Comparison of ENCODE assay signal across 8 cellular contexts in the genomic region with DNA sequence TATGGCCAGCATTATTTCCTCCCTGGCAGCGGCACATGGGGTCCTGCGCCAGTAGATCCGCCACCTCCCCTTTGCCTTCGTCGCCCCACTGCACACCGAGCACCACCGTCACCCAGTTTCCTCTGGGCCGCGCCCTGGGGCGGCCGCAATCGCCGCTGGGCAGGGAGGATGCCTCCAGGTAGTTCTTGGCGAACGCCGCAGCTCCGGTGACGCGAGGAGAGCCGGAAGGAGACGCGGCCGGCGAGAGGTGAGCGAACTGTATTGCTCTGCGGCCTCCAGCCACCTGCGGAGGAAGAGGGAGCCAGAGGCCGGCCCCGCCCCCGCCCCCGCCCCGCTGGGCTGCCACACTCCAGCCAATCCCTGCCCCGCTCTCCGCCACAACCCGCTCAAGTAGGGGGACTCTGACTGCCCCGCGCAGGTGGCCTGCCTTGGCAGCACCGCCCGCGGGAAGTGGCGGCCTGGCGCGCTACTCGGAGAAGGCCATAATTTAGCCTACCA. TPM values are rescaled to one million over a fixed set of nuclear protein-coding genes. Genes with fewer than 3 reads are reported as not detected.
DNase-seq lines count a peak whose midpoint lies in the region; ATAC-seq and TF ChIP-seq lines count a peak whose summit lies in the region.

No MANE protein-coding gene starts in this region.

- H2BK120ac ChIP-seq in neuronal stem cell (ENCODE audit: low read depth, low read length): no peak overlapping the region

- TF ChIP-seq CTCF in uterus (IDR thresholded peaks at IDR 0.05): no peak

- WGBS in neuronal stem cell (ENCODE audit: extremely low coverage in 2 of 2, insufficient read length in 2 of 2, insufficient replicate concordance in 1 of 2), 2 donors: no CpG with 5 or more reads among the region's 44 CpGs

- intact Hi-C loops in CD4-positive, alpha-beta memory T cell (cut with micrococcal nuclease): loop anchor here (1.0 kb wide), 2 partner anchors 12 to 27 kb away; partner anchors contain the start of gene SLFN13
- intact Hi-C loops in uterus (cut with DNase I; ENCODE audit: low total_unique reads): no loop called here

- ATAC-seq in GM19452 (IDR thresholded peaks at IDR 0.05; ENCODE audit: unreplicated experiment) (peak; percentile 93), HG03571 (IDR thresholded peaks at IDR 0.05; ENCODE audit: unreplicated experiment) (peak; percentile 74)

- CTCF ChIA-PET in CD4-positive, alpha-beta memory T cell (lab: Charles Lee; ENCODE audit: partially characterized antibody): interaction anchor here (1.2 kb wide), 1 partner anchor 12 kb away, joined by 5 read pairs; the partner anchor contains the start of gene SLFN13

- peak overlapping the region; percentile 60 for H3K9ac ChIP-seq in neuronal stem cell (ENCODE audit: low read depth, low read length, poor library complexity)

- H2BK5ac ChIP-seq in neuronal stem cell (ENCODE audit: low read length): no peak overlapping the region

- peak overlapping the region in 1 of 2 donors; percentile 16 for H3K4me3 ChIP-seq in CD4-positive, alpha-beta memory T cell (ENCODE audit: low read length in 2 of 2)
- H3K4me3 ChIP-seq in neuronal stem cell (ENCODE audit: low read length in 2 of 2): peak overlapping the region in 1 of 2 donors; percentile 69
- H3K4me3 ChIP-seq in uterus: peak overlapping the region in 1 of 2 donors; percentile 14

- no peaks in the 10 kb centered on the region for H3K27me3 ChIP-seq in CD4-positive, alpha-beta memory T cell (ENCODE audit: insufficient read depth, low read length)
- H3K27me3 ChIP-seq in neuronal stem cell (ENCODE audit: control insufficient read depth in 3 of 3, insufficient read depth in 3 of 3, low read depth in 1 of 3, low read length in 3 of 3): peaks cover 4 to 53% (median 21%) of the 10 kb centered on the region in 3 experiments
- H3K27me3 ChIP-seq in uterus: peaks cover 0 to 11% of the 10 kb centered on the region in 2 donors

- H3K36me3 Mint-ChIP-seq in CD4-positive, alpha-beta memory T cell: peaks cover 8 to 17% of the 10 kb centered on the region in 2 donors

- no peak overlapping the region for H2BK12ac ChIP-seq in neuronal stem cell (ENCODE audit: low read length)

- no peaks in the 10 kb centered on the region for H3K79me1 ChIP-seq in neuronal stem cell (ENCODE audit: low read depth, low read length)

- peak overlapping the region; percentile 87 for H3K18ac ChIP-seq in neuronal stem cell (ENCODE audit: low read length)

- no peak overlapping the region for H4K8ac ChIP-seq in neuronal stem cell (ENCODE audit: low read depth, low read length)

- H3K4me1 Mint-ChIP-seq in CD4-positive, alpha-beta memory T cell: peaks cover 20 to 36% (median 28%) of the 10 kb centered on the region in 4 donors

- H2AK5ac ChIP-seq in neuronal stem cell (ENCODE audit: low read depth, low read length): no peak overlapping the region

- peak overlapping the region; percentile 77 to 95 (median 93) for H3K27ac Mint-ChIP-seq in CD4-positive, alpha-beta memory T cell

- peaks cover 15% of the 10 kb centered on the region for H3K4me1 ChIP-seq in CD4-positive, alpha-beta memory T cell (ENCODE audit: insufficient read depth, low read length)
- peaks cover 0 to 3% of the 10 kb centered on the region in 2 donors for H3K4me1 ChIP-seq in neuronal stem cell (ENCODE audit: control insufficient read depth in 2 of 2, insufficient read depth in 1 of 2, low read depth in 1 of 2, low read length in 2 of 2)
- no peaks in the 10 kb centered on the region for H3K4me1 ChIP-seq in uterus

- no peak overlapping the region for H4K91ac ChIP-seq in neuronal stem cell (ENCODE audit: low read depth, low read length, poor library complexity)

- TF ChIP-seq POLR2A in uterus (IDR thresholded peaks at IDR 0.05): no peak

- peak overlapping the region; percentile 59 for H2AFZ ChIP-seq in neuronal stem cell (ENCODE audit: low read length)

- POLR2A ChIA-PET in CD4-positive, alpha-beta memory T cell (lab: Charles Lee; ENCODE audit: partially characterized antibody): interaction anchor here (0.8 to 1.5 kb wide), 9 partner anchors 12 to 148 kb away, joined by 3 to 6 read pairs (median 4); partner anchors contain the start of genes SLFN11, SLFN12L and SLFN13

- peak overlapping the region; percentile 62 to 91 (median 81) for H3K4me3 Mint-ChIP-seq in CD4-positive, alpha-beta memory T cell

- peaks cover 0 to 20% (median 11%) of the 10 kb centered on the region in 8 donors for H3K9me3 Mint-ChIP-seq in CD4-positive, alpha-beta memory T cell

- no peaks in the 10 kb centered on the region for H3K9me3 ChIP-seq in CD4-positive, alpha-beta memory T cell (ENCODE audit: control insufficient read depth in 1 of 2, low read length in 2 of 2)
- H3K9me3 ChIP-seq in neuronal stem cell (replicated peaks in 1 of 2; ENCODE audit: control insufficient read depth in 2 of 2, insufficient read depth in 1 of 2, low read depth in 1 of 2, low read length in 2 of 2) (no peaks in the 10 kb centered on the region), uterus (no peaks in the 10 kb centered on the region)

- DNase-seq in CD4-positive, alpha-beta memory T cell: peak; percentile 69 to 81 (median 80)
- peak; percentile 13 to 26 for DNase-seq in activated CD4-positive, alpha-beta T cell treated with anti-CD3 and anti-CD28 coated beads for 24 hours (ENCODE audit: low read depth in 2 of 2)
- DNase-seq in effector CD8-positive, alpha-beta T cell (lab: John Stamatoyannopoulos, UW): peak; percentile 22
- DNase-seq in neuronal stem cell (ENCODE audit: low spot score): peak; percentile 50
- DNase-seq in uterus: peak; percentile 14 to 17
- DNase-seq in COR-L47 (lab: John Stamatoyannopoulos, UW): no peak

- H3K36me3 ChIP-seq in CD4-positive, alpha-beta memory T cell (ENCODE audit: insufficient read depth, low read length): no peaks in the 10 kb centered on the region
- no peaks in the 10 kb centered on the region for H3K36me3 ChIP-seq in neuronal stem cell (replicated peaks in 1 of 2; ENCODE audit: control insufficient read depth in 2 of 2, insufficient read depth in 2 of 2, low read length in 2 of 2)
- H3K36me3 ChIP-seq in uterus: no peaks in the 10 kb centered on the region

- no peak overlapping the region for H3K23ac ChIP-seq in neuronal stem cell (ENCODE audit: low read depth, low read length, poor library complexity)

- no peak overlapping the region for H2BK15ac ChIP-seq in neuronal stem cell (ENCODE audit: low read length)

- no peak overlapping the region for H3K4ac ChIP-seq in neuronal stem cell (ENCODE audit: low read length)

- H3K4me2 ChIP-seq in neuronal stem cell (ENCODE audit: insufficient read depth, low read length, poor library complexity, severe bottlenecking): peak overlapping the region; percentile 62

- H3K14ac ChIP-seq in neuronal stem cell (ENCODE audit: low read length): peak overlapping the region; percentile 21

- H3K27ac ChIP-seq in CD4-positive, alpha-beta memory T cell (ENCODE audit: low read depth, low read length): peak overlapping the region; percentile 24
- H3K27ac ChIP-seq in neuronal stem cell (replicated peaks; ENCODE audit: low read length) (no peak overlapping the region), uterus (no peak overlapping the region)

- H3K27me3 Mint-ChIP-seq in CD4-positive, alpha-beta memory T cell: no peaks in the 10 kb centered on the region

RNA-seq across cellular contexts. Expression of gene SLFN13, which starts 11.8 kb away (rescaled TPM):
- 10 to 100 TPM; 24.6 to 27.3 TPM for total RNA-seq in CD4-positive, alpha-beta memory T cell
- polyA plus RNA-seq in CD4-positive, alpha-beta memory T cell: 1 to 10 TPM; 5.4 to 5.9 TPM
- 1.5 TPM for polyA plus RNA-seq in neuronal stem cell (2013, experiment 1 of 2)
- 1.7 TPM for polyA plus RNA-seq in neuronal stem cell (2013, experiment 2 of 2)
- total RNA-seq in uterus: 10 to 100 TPM in 1 of 4 donors, 1 to 10 TPM in 2, under 1 TPM in 1; 0.51 to 13.7 (median 7.1) TPM

RNA-seq across cellular contexts. Expression of gene SLFN12, which starts 28.1 kb away (rescaled TPM):
- 1 to 10 TPM; 6.5 to 8.9 TPM for total RNA-seq in CD4-positive, alpha-beta memory T cell
- polyA plus RNA-seq in CD4-positive, alpha-beta memory T cell: 1 to 10 TPM in 1 of 2 donors, under 1 TPM in 1; 0.75 to 2.0 TPM
- polyA plus RNA-seq in neuronal stem cell (2013, experiment 1 of 2): 10.5 TPM
- polyA plus RNA-seq in neuronal stem cell (2013, experiment 2 of 2): 10.6 TPM
- 10 to 100 TPM in 2 of 4 donors, 1 to 10 TPM in 2; 6.8 to 60.4 (median 12.9) TPM for total RNA-seq in uterus
